In the genomic region with DNA sequence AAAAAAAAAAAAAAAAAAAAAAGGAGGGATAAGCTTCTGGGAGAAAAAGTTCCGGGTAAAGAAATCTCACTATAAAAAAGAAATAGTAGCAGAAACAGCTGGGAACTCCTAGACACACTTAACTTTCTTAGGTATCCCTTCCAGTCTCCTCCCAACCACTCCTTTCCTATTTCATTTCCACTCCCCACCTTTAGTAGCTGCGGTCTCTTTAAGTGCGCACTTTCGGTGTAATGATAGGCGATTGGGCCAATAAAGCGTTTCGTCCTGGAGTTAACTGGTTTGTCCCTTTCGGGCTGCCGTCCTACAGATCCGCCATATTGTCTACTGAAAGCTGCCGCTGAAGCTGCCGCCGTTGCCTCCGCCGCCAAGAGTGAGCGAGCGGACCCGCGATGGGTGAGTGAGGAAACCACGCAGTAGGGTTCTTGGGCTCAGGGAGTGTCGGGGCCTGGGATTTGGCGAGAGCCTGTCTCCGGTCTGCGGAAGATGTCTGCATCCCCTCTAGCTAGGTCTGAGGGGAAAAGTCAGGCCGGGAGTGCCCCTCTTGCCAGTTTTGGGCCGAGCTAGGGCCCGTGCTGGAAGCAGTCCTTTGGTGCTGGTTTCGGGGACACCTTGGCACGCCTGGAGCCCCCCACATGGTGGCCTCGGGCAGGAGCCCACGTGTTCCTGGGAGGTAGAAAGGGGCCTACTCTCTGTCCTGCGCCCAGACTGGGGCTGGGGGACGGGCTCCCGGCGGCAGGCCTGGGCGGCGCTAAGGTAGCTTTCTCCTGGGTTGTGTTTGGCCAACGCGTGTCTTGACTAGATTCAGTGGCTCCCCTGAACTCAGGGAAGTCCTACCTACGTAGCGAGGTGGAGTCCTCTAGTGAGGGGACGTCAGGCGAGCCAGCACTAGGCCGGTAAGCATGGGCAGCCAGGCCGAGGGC, we compare ENCODE assay signal across 8 cellular contexts. TPM values are rescaled to one million over a fixed set of nuclear protein-coding genes. Genes with fewer than 3 reads are reported as not detected.
A peak's percentile ranks its signal among the peaks of the same experiment; 100 is the strongest.
DNase-seq lines count a peak whose midpoint lies in the region; TF ChIP-seq lines count a peak whose summit lies in the region.

Gene KPNA6, plus strand, starts transcription at position 315 of the 920 bp plus-strand sequence. Its CDS starts 75 bp downstream, at position 390.

- peak within 1 kb of the TSS; percentile 92 to 99 (median 98) for H3K27ac Mint-ChIP-seq in CD8-positive, alpha-beta memory T cell

- CTCF ChIA-PET in CD8-positive, alpha-beta memory T cell (lab: Charles Lee), result interaction anchor here (0.7 to 3.2 kb wide), 16 partner anchors 11 to 286 kb away, joined by 3 to 17 read pairs (median 3); partner anchors contain the start of genes BSDC1, TMEM39B and TXLNA

- H3K27me3 Mint-ChIP-seq in CD8-positive, alpha-beta memory T cell, result no peaks in the 10 kb centered on the region

- H3K9ac ChIP-seq in OCI-LY1 (ENCODE audit: low read length), result peak within 1 kb of the TSS; percentile 89

- peak within 1 kb of the TSS; percentile 88 for H3K4me2 ChIP-seq in OCI-LY1 (ENCODE audit: low read length)

- H3K4me3 Mint-ChIP-seq in CD8-positive, alpha-beta memory T cell, result peak within 1 kb of the TSS; percentile 91 to 100 (median 99)

- H3K27ac ChIP-seq in CD8-positive, alpha-beta memory T cell (ENCODE audit: low read depth, low read length), result peak within 1 kb of the TSS; percentile 89
- H3K27ac ChIP-seq in OCI-LY1 (ENCODE audit: low read depth, low read length, poor library complexity, severe bottlenecking) (peak within 1 kb of the TSS; percentile 81), mesodermal cell (ENCODE audit: low read depth, low read length, severe bottlenecking) (peak within 1 kb of the TSS; percentile 71)

- in situ Hi-C loops in endometrial microvascular endothelial cells (cut with HindIII; ENCODE audit: inconsistent ontology term, low pct_unique_long_range_greater_than_20kb, low sequenced_read_pairs), result no loop called here

- no peaks in the 10 kb centered on the region for H3K9me2 ChIP-seq in OCI-LY1 (ENCODE audit: low read depth, low read length)

- H3K9me3 ChIP-seq in CD8-positive, alpha-beta memory T cell (ENCODE audit: low read length), result no peaks in the 10 kb centered on the region
- H3K9me3 ChIP-seq in OCI-LY1 (ENCODE audit: low read length) (no peaks in the 10 kb centered on the region), mesodermal cell (ENCODE audit: control insufficient read depth, low read length) (no peaks in the 10 kb centered on the region)

- peak within 1 kb of the TSS; percentile 99 for H3K4me3 ChIP-seq in CD8-positive, alpha-beta memory T cell (ENCODE audit: low read length)
- H3K4me3 ChIP-seq in OCI-LY1 (ENCODE audit: low read depth, low read length, poor library complexity, severe bottlenecking) (peak within 1 kb of the TSS; percentile 83), mesodermal cell (ENCODE audit: extremely low read depth, insufficient read depth, low read length, poor library complexity, severe bottlenecking) (peak within 1 kb of the TSS; percentile 82)

- POLR2A ChIA-PET in CD8-positive, alpha-beta memory T cell (lab: Charles Lee), result interaction anchor here (0.5 to 2.9 kb wide), 15 partner anchors 11 to 325 kb away, joined by 3 to 40 read pairs (median 4); partner anchors contain the start of genes BSDC1, CCDC28B, HDAC1 and KHDRBS1

- no peaks in the 10 kb centered on the region for H3K36me3 ChIP-seq in CD8-positive, alpha-beta memory T cell (ENCODE audit: insufficient read depth, low read length)
- H3K36me3 ChIP-seq in OCI-LY1 (ENCODE audit: insufficient read depth, low read length) (no peaks in the 10 kb centered on the region), mesodermal cell (ENCODE audit: control insufficient read depth, insufficient read depth, low read length) (peaks cover 17% of the 10 kb centered on the region)

- H3K36me3 Mint-ChIP-seq in CD8-positive, alpha-beta memory T cell, result peaks cover 0 to 28% (median 1%) of the 10 kb centered on the region in 3 donors

- H3K4me1 ChIP-seq in CD8-positive, alpha-beta memory T cell (ENCODE audit: insufficient read depth, low read length), result peaks cover 41% of the 10 kb centered on the region
- H3K4me1 ChIP-seq in OCI-LY1 (ENCODE audit: insufficient read depth, low read length, severe bottlenecking) (peaks cover 38% of the 10 kb centered on the region), mesodermal cell (ENCODE audit: control insufficient read depth, insufficient read depth, low read length, poor library complexity, severe bottlenecking) (peaks cover 3% of the 10 kb centered on the region)

- peak; percentile 83 to 95 (median 91) for DNase-seq in CD8-positive, alpha-beta memory T cell
- DNase-seq in GM20000 (ENCODE audit: low spot score) (peak; percentile 81), HuH-7 (ENCODE audit: low spot score) (peak; percentile 64)
- peak; percentile 77 for DNase-seq in activated CD8-positive, alpha-beta memory T cell treated with anti-CD3 and anti-CD28 coated beads, Interleukin-2, amount 50 U/mL, for 24 hours (ENCODE audit: extremely low read depth)
- DNase-seq in stimulated activated CD8-positive, alpha-beta memory T cell treated with anti-CD3 and anti-CD28 coated beads, Interleukin-15, amount 100 ng/mL, for 24 hours (ENCODE audit: low read depth), result peak; percentile 58

- TF ChIP-seq CTCF in GM20000 (IDR thresholded peaks at IDR 0.05; ENCODE audit: extremely low read depth, missing control alignments) (no peak), OCI-LY1 (IDR thresholded peaks at IDR 0.05; ENCODE audit: low read length) (no peak)

- H3K9me3 Mint-ChIP-seq in CD8-positive, alpha-beta memory T cell, result no peaks in the 10 kb centered on the region

- H3K27me3 ChIP-seq in CD8-positive, alpha-beta memory T cell (ENCODE audit: insufficient read depth, low read length, poor library complexity, severe bottlenecking), result no peaks in the 10 kb centered on the region
- H3K27me3 ChIP-seq in OCI-LY1 (ENCODE audit: insufficient read depth, low read length), result no peaks in the 10 kb centered on the region

- H3F3A ChIP-seq in OCI-LY1 (ENCODE audit: insufficient read depth, low read length), result 0 out of 2 replicates have a peak, but pooled peaks cover 3% of the 10 kb centered on the region

- H3K4me1 Mint-ChIP-seq in CD8-positive, alpha-beta memory T cell, result peaks cover 42 to 55% (median 51%) of the 10 kb centered on the region in 3 donors

- WGBS in mesodermal cell (ENCODE audit: insufficient coverage in 2 of 2), 2 experiments, result 0 to 1% methylated on average over 39 to 43 of the region's 45 CpGs

- H2AFZ ChIP-seq in OCI-LY1 (ENCODE audit: low read length), result peak within 1 kb of the TSS; percentile 60; the same call in 1 of the 2 replicates

- peaks cover 46% of the 10 kb centered on the region for H3K79me2 ChIP-seq in OCI-LY1 (ENCODE audit: insufficient read depth, low read length)

- H4K20me1 ChIP-seq in OCI-LY1 (ENCODE audit: insufficient read depth, low read length), result no peaks in the 10 kb centered on the region

RNA-seq across cellular contexts. Expression of gene KPNA6, which starts in this region (rescaled TPM):
- 10 to 100 TPM; 91.8 to 96.7 TPM for total RNA-seq in CD8-positive, alpha-beta memory T cell
- polyA plus RNA-seq in CD8-positive, alpha-beta memory T cell, result 29.3 TPM
- total RNA-seq in endometrial microvascular endothelial cells (ENCODE audit: inconsistent ontology term), result 52.8 TPM
- polyA plus RNA-seq in mesodermal cell (2013, experiment 1 of 2), result 37.3 TPM
- polyA plus RNA-seq in mesodermal cell (2013, experiment 2 of 2), result 31.7 TPM

Comparison
In these comparisons a context has a peak if more than half of its experiments do, and no peak if none do; other contexts are left out.
1. Peak in every context shown above with its lines: DNase-seq, H3K4me3 ChIP-seq and H3K27ac ChIP-seq.